8 cellular contexts compared by ENCODE assay signal in genomic region chr1:120414466-120414865, GRCh38. TPM values are rescaled to one million over a fixed set of nuclear protein-coding genes. Genes with fewer than 3 reads are reported as not detected.
DNase-seq lines count a peak whose midpoint lies in the region; ATAC-seq and TF ChIP-seq lines count a peak whose summit lies in the region.
"Not testable (repeated sequence)": the region's sequence is repeated elsewhere in the genome, so short reads cannot be mapped to it uniquely, and the experiment has no call there.

No MANE protein-coding gene starts in this region.

- H3K27ac ChIP-seq in A673 (ENCODE audit: low read depth, low read length, poor library complexity, severe bottlenecking); HUES48 (ENCODE audit: low read depth, low read length): not testable (repeated sequence)
- H3K27ac ChIP-seq in gastrocnemius medialis = peak overlapping the region in 1 of 4 donors; percentile 76

- TF ChIP-seq CTCF in A673 (conservative IDR thresholded peaks at IDR 0.05; ENCODE audit: low read depth, low read length); choroid plexus epithelial cell (conservative IDR thresholded peaks at IDR 0.05; ENCODE audit: low read depth, low read length); kidney epithelial cell (IDR thresholded peaks at IDR 0.05; ENCODE audit: insufficient read depth, low read length, poor library complexity, severe bottlenecking); gastrocnemius medialis (IDR thresholded peaks at IDR 0.05 in 4 of 5, conservative IDR thresholded peaks at IDR 0.05 in 1 of 5): not testable (repeated sequence)

- in situ Hi-C loops in gastrocnemius medialis (cut with MboI; ENCODE audit: low sequenced_read_pairs in 4 of 4) = not testable (repeated sequence)

- H3K9ac ChIP-seq in HUES48 (ENCODE audit: low read depth, low read length) = not testable (repeated sequence)

- not testable (repeated sequence) for H3K4me1 ChIP-seq in A673 (ENCODE audit: insufficient read depth, low read length, poor library complexity, severe bottlenecking); HUES48 (ENCODE audit: control insufficient read depth, insufficient read depth, low read length); gastrocnemius medialis

- CTCF ChIA-PET in A673 (lab: Charles Lee) = not testable (repeated sequence)

- not testable (repeated sequence) for TF ChIP-seq POLR2A in gastrocnemius medialis (IDR thresholded peaks at IDR 0.05)

- H3K36me3 ChIP-seq in A673 (ENCODE audit: insufficient read depth, low read length, poor library complexity, severe bottlenecking); HUES48 (ENCODE audit: control insufficient read depth, insufficient read depth, low read length); kidney epithelial cell (ENCODE audit: control insufficient read depth, insufficient read depth, low read length); gastrocnemius medialis: not testable (repeated sequence)

- H3K27me3 ChIP-seq in A673 (replicated peaks; ENCODE audit: insufficient read depth, low read depth, low read length, poor library complexity); kidney epithelial cell (ENCODE audit: control insufficient read depth, insufficient read depth, low read length); gastrocnemius medialis: not testable (repeated sequence)
- H3K27me3 ChIP-seq in HUES48 (ENCODE audit: control insufficient read depth, insufficient read depth, low read length) = peaks cover 14% of the 10 kb centered on the region

- intact Hi-C loops in A673 (cut with micrococcal nuclease; ENCODE audit: unreplicated experiment); gastrocnemius medialis (cut with DNase I; ENCODE audit: low total_unique reads): not testable (repeated sequence)

- peak; percentile 21 for ATAC-seq in GM19035 (IDR thresholded peaks at IDR 0.05; ENCODE audit: unreplicated experiment)
- peak; percentile 15 for ATAC-seq in HG02571 (IDR thresholded peaks at IDR 0.05; ENCODE audit: unreplicated experiment)
- ATAC-seq in SK-N-SH treated with all-trans-retinoic acid at 6 μM for 48 hours = peak; percentile 7
- not testable (repeated sequence) for ATAC-seq in gastrocnemius medialis

- not testable (repeated sequence) for DNase-seq in A673 (ENCODE audit: low spot score); kidney epithelial cell (ENCODE audit: low read depth); gastrocnemius medialis
- DNase-seq in choroid plexus epithelial cell (ENCODE audit: low read depth) = peak; percentile 1

- peak overlapping the region; percentile 55 for H3K4me3 ChIP-seq in A673 (ENCODE audit: low read depth, low read length, poor library complexity, severe bottlenecking)
- H3K4me3 ChIP-seq in HUES48 (ENCODE audit: low read depth, low read length) = peak overlapping the region; percentile 35; the same call in 1 of the 2 replicates
- peak overlapping the region; percentile 61 for H3K4me3 ChIP-seq in choroid plexus epithelial cell (ENCODE audit: low read depth, low read length)
- peak overlapping the region; percentile 9 for H3K4me3 ChIP-seq in kidney epithelial cell (ENCODE audit: low read depth, low read length)
- peak overlapping the region; percentile 59 to 85 (median 72) for H3K4me3 ChIP-seq in gastrocnemius medialis

- not testable (repeated sequence) for H3K9me3 ChIP-seq in A673 (ENCODE audit: low read depth, low read length, poor library complexity, severe bottlenecking); HUES48 (ENCODE audit: control insufficient read depth, insufficient read depth, low read length); gastrocnemius medialis

- POLR2A ChIA-PET in A673 (lab: Charles Lee; ENCODE audit: low non-redundant PET) = not testable (repeated sequence)

- BruUV-seq in A673 (replicated peaks; lab: Mats Ljungman, UMichigan) = not testable (repeated sequence)

RNA-seq across cellular contexts. Expression of gene NBPF8, which starts 0.4 kb away (rescaled TPM):
- 6.6 and 7.6 TPM in 2 replicates for total RNA-seq in A673 (2021)
- 12.7 and 15.4 TPM in 2 replicates for total RNA-seq in kidney epithelial cell
- 1 to 10 TPM in 3 of 4 donors, under 1 TPM in 1; 0.27 to 3.8 (median 1.7) TPM for total RNA-seq in gastrocnemius medialis

Comparison
In these comparisons a context has a peak if more than half of its experiments do, and no peak if none do; other contexts are left out.
1. H3K4me3 ChIP-seq: peak in every context shown above with its lines; median percentile 72 in gastrocnemius medialis; 61 in choroid plexus epithelial cell; 55 in A673; 35 in HUES48; 9 in kidney epithelial cell.